Comparison of ENCODE assay signal across 26 cellular contexts in genomic region chr3:90136468-90137191, GRCh38.
"Had no signal": no experiment of that assay in that cellular context is flagged by ENCODE, and none has a peak within 500 bp of the region (broad histone marks: within the 10 kb centered on the region; RNA-seq: fewer than 3 reads in every experiment).

No MANE protein-coding gene starts in this region.

- H3K27ac ChIP-seq: coronary artery, dorsolateral prefrontal cortex, right atrium auricular region, stomach, thyroid gland, upper lobe of right lung, VCaP had no signal

- H3K4me3 ChIP-seq: coronary artery, dorsolateral prefrontal cortex, right atrium auricular region, stomach, thyroid gland, upper lobe of right lung had no signal

- H3K36me3 ChIP-seq: right atrium auricular region, stomach, thyroid gland, upper lobe of right lung had no signal

- H3K9me3 ChIP-seq: right atrium auricular region, stomach, thyroid gland, upper lobe of right lung had no signal

- H3K27me3 ChIP-seq: dorsolateral prefrontal cortex, right atrium auricular region, stomach, thyroid gland, upper lobe of right lung had no signal

- H3K4me1 ChIP-seq: right atrium auricular region, thyroid gland, upper lobe of right lung had no signal

- DNase-seq: activated CD4-positive, alpha-beta T cell treated with anti-CD3 and anti-CD28 coated beads for 4 hours; activated CD4-positive, alpha-beta T cell treated with anti-CD3 and anti-CD28 coated beads, Interleukin-2, amount 50 U/mL, for 4 hours; activated CD8-positive, alpha-beta memory T cell treated with anti-CD3 and anti-CD28 coated beads for 24 hours; activated CD8-positive, alpha-beta memory T cell treated with anti-CD3 and anti-CD28 coated beads, Interleukin-2, amount 50 U/mL, for 4 hours; activated gamma-delta T cell treated with Interleukin-2 at 50 U/mL for 16 hours; activated naive CD4-positive, alpha-beta T cell treated with anti-CD3 and anti-CD28 coated beads, Interleukin-2, amount 50 U/mL, for 16 hours; activated T-cell treated with anti-CD3 and anti-CD28 coated beads, Interleukin-2, amount 50 U/mL, for 1 hour; amniotic stem cell; dorsolateral prefrontal cortex; effector memory CD4-positive, alpha-beta T cell; glutamatergic neuron; islet precursor cell; left cardiac atrium; mammary epithelial cell; naive thymus-derived CD8-positive, alpha-beta T cell; occipital lobe; stimulated activated CD4-positive, alpha-beta T cell treated with anti-CD3 and anti-CD28 coated beads, Interleukin-15, amount 100 ng/mL, for 24 hours; stimulated activated CD4-positive, alpha-beta T cell treated with anti-CD3 and anti-CD28 coated beads, Interleukin-2, amount 100 ng/mL, for 24 hours; stimulated activated naive B cell treated with anti-CD40 and anti-IgM and Interleukin-4, amounts not matched to agents 10 μg/mL and 1 μg/mL and 100 μg/mL, for 72 hours; stomach; thyroid gland; upper lobe of right lung had no signal

- ATAC-seq: activated T-helper 17 cell treated with anti-CD3 and anti-CD28 coated beads, Interleukin-2, amount 50 U/mL, for 72 hours; left cardiac atrium; naive thymus-derived CD8-positive, alpha-beta T cell; stimulated activated naive B cell treated with anti-CD40 and anti-IgM and Interleukin-4, amounts not matched to agents 10 μg/mL and 1 μg/mL and 100 μg/mL, for 72 hours; upper lobe of right lung had no signal
